11 cellular contexts compared by ENCODE assay signal in genomic region chr6:167733740-167734661, GRCh38.
A peak's percentile ranks its signal among the peaks of the same experiment; 100 is the strongest.
DNase-seq lines count a peak whose midpoint lies in the region; ATAC-seq lines count a peak whose summit lies in the region.
"Had no signal": no experiment of that assay in that cellular context is flagged by ENCODE, and none has a peak within 500 bp of the region (broad histone marks: within the 10 kb centered on the region; RNA-seq: fewer than 3 reads in every experiment).

No MANE protein-coding gene starts in this region.

- no peak overlapping the region for H3K27ac Mint-ChIP-seq in activated CD8-positive, alpha-beta T cell treated with anti-CD3 and anti-CD28 coated beads, Interleukin-2, amount 10 ng/mL, durations not matched to agents 7 days and 5 days

- H2AFZ ChIP-seq in mesenchymal stem cell (ENCODE audit: low read depth, low read length) = no peak overlapping the region

- DNase-seq in NCI-H748 (lab: John Stamatoyannopoulos, UW; ENCODE audit: unreplicated experiment) (peak; percentile 34), NCI-H748 treated with DMSO at 0.1 percent for 48 hours (lab: John Stamatoyannopoulos, UW) (no peak), mesenchymal stem cell (peak; percentile 86), ureter (ENCODE audit: low spot score) (peak; percentile 45), NOMO-1 (lab: John Stamatoyannopoulos, UW; ENCODE audit: unreplicated experiment in 2 of 2) (no peak)
- no peak for DNase-seq in activated CD8-positive, alpha-beta T cell treated with anti-CD3 and anti-CD28 coated beads, Interleukin-2, amount 10 ng/mL, durations not matched to agents 7 days and 5 days
- DNase-seq: colonic mucosa, NCI-H146 had no signal

- peak overlapping the region; percentile 20 to 84 for H3K4ac ChIP-seq in mesenchymal stem cell (ENCODE audit: low read depth in 1 of 2, low read length in 2 of 2)

- no peaks in the 10 kb centered on the region for H3K9me3 Mint-ChIP-seq in activated CD8-positive, alpha-beta T cell treated with anti-CD3 and anti-CD28 coated beads, Interleukin-2, amount 10 ng/mL, durations not matched to agents 7 days and 5 days (ENCODE audit: insufficient read depth)

- H2BK15ac ChIP-seq in mesenchymal stem cell (ENCODE audit: low read depth, poor library complexity, severe bottlenecking) = peak overlapping the region; percentile 80

- peak overlapping the region; percentile 61 for H2BK120ac ChIP-seq in mesenchymal stem cell (ENCODE audit: low read depth, low read length)

- no peak overlapping the region for H3K23ac ChIP-seq in mesenchymal stem cell (ENCODE audit: low read length in 2 of 2)

- H4K91ac ChIP-seq in mesenchymal stem cell (ENCODE audit: low read length) = peak overlapping the region; percentile 97

- POLR2A ChIA-PET in activated CD8-positive, alpha-beta T cell treated with anti-CD3 and anti-CD28 coated beads, Interleukin-2, amount 10 ng/mL, durations not matched to agents 7 days and 5 days (lab: Charles Lee) = no interaction called here

- H3K4me1 Mint-ChIP-seq in activated CD8-positive, alpha-beta T cell treated with anti-CD3 and anti-CD28 coated beads, Interleukin-2, amount 10 ng/mL, durations not matched to agents 7 days and 5 days (ENCODE audit: low read depth) = no peaks in the 10 kb centered on the region

- peaks cover 6 to 13% of the 10 kb centered on the region in 2 experiments for H3K27me3 ChIP-seq in mesenchymal stem cell (ENCODE audit: control insufficient read depth in 1 of 2, insufficient read depth in 1 of 2, low read length in 2 of 2)
- H3K27me3 ChIP-seq: colonic mucosa, SJSA1 had no signal

- H2AK5ac ChIP-seq in mesenchymal stem cell (ENCODE audit: low read length, severe bottlenecking) = no peak overlapping the region

- H3K27ac ChIP-seq in mesenchymal stem cell (ENCODE audit: low read length, poor library complexity, severe bottlenecking) = no peak overlapping the region
- H3K27ac ChIP-seq: colonic mucosa, SJSA1 had no signal

- CTCF ChIA-PET in activated CD8-positive, alpha-beta T cell treated with anti-CD3 and anti-CD28 coated beads, Interleukin-2, amount 10 ng/mL, durations not matched to agents 7 days and 5 days (lab: Charles Lee) = no interaction called here

- no peaks in the 10 kb centered on the region for H3K79me1 ChIP-seq in mesenchymal stem cell (replicated peaks; ENCODE audit: low read length, poor library complexity, severe bottlenecking)

- H3K36me3 ChIP-seq in mesenchymal stem cell (ENCODE audit: control insufficient read depth in 1 of 2, insufficient read depth in 2 of 2, low read depth in 1 of 2, low read length in 2 of 2) = no peaks in the 10 kb centered on the region
- H3K36me3 ChIP-seq: colonic mucosa, SJSA1 had no signal

- no peak overlapping the region for H3K4me3 Mint-ChIP-seq in activated CD8-positive, alpha-beta T cell treated with anti-CD3 and anti-CD28 coated beads, Interleukin-2, amount 10 ng/mL, durations not matched to agents 7 days and 5 days

- no peak overlapping the region for H3K4me2 ChIP-seq in mesenchymal stem cell (ENCODE audit: low read length, poor library complexity, severe bottlenecking)

- no peaks in the 10 kb centered on the region for H3K36me3 Mint-ChIP-seq in activated CD8-positive, alpha-beta T cell treated with anti-CD3 and anti-CD28 coated beads, Interleukin-2, amount 10 ng/mL, durations not matched to agents 7 days and 5 days (ENCODE audit: low read depth)

- H3K14ac ChIP-seq in mesenchymal stem cell (ENCODE audit: low read length in 2 of 2) = peak overlapping the region in 1 of 2 experiments; percentile 75

- no peak overlapping the region for H3K9ac ChIP-seq in mesenchymal stem cell (ENCODE audit: low read length)

- H4K8ac ChIP-seq in mesenchymal stem cell (ENCODE audit: low read length) = peak overlapping the region; percentile 89

- H2BK5ac ChIP-seq in mesenchymal stem cell (ENCODE audit: low read depth, low read length, poor library complexity, severe bottlenecking) = no peak overlapping the region

- no peaks in the 10 kb centered on the region for H3K9me3 ChIP-seq in mesenchymal stem cell (ENCODE audit: control insufficient read depth, low read length)
- H3K9me3 ChIP-seq: colonic mucosa, SJSA1 had no signal

- H3K18ac ChIP-seq in mesenchymal stem cell (ENCODE audit: low read depth in 1 of 2, low read length in 2 of 2) = peak overlapping the region; percentile 70 to 94

- H3K4me1 ChIP-seq in mesenchymal stem cell (ENCODE audit: control insufficient read depth, insufficient read depth, low read depth, low read length) = peaks cover 5% of the 10 kb centered on the region
- H3K4me1 ChIP-seq: colonic mucosa had no signal

- H3K4me3 ChIP-seq in mesenchymal stem cell (ENCODE audit: insufficient read depth in 1 of 2, low read depth in 1 of 2, low read length in 2 of 2) = peak overlapping the region; percentile 23 to 32
- H3K4me3 ChIP-seq: colonic mucosa, SJSA1 had no signal

- H2BK12ac ChIP-seq in mesenchymal stem cell (ENCODE audit: low read length in 2 of 2) = peak overlapping the region; percentile 97 to 99

- ATAC-seq in esophagus mucosa (peak; percentile 46), GM18870 (IDR thresholded peaks at IDR 0.05; ENCODE audit: unreplicated experiment) (no peak)
- ATAC-seq in activated CD8-positive, alpha-beta T cell treated with anti-CD3 and anti-CD28 coated beads, Interleukin-2, amount 10 ng/mL, durations not matched to agents 7 days and 5 days = no peak

- no peaks in the 10 kb centered on the region for H3K27me3 Mint-ChIP-seq in activated CD8-positive, alpha-beta T cell treated with anti-CD3 and anti-CD28 coated beads, Interleukin-2, amount 10 ng/mL, durations not matched to agents 7 days and 5 days (ENCODE audit: low read depth)

- WGBS in mesenchymal stem cell = 53% methylated on average over 16 of the region's 16 CpGs

Comparison
In these comparisons a context has a peak if more than half of its experiments do, and no peak if none do; other contexts are left out.
1. DNase-seq: peak in NCI-H748 (single experiment), mesenchymal stem cell (single experiment) and ureter (single experiment); none in NCI-H748 treated with DMSO at 0.1 percent for 48 hours (single experiment), activated CD8-positive, alpha-beta T cell treated with anti-CD3 and anti-CD28 coated beads, Interleukin-2, amount 10 ng/mL, durations not matched to agents 7 days and 5 days (single experiment) and NOMO-1 (0 of 2).